Comparison of ENCODE assay signal across 1 cellular context in genomic region chr3:128053614-128054013, GRCh38.
TF ChIP-seq lines count a peak whose summit lies in the region.

No MANE protein-coding gene starts in this region.

TF ChIP-seq in GM23338, 12 proteins besides CTCF, POLR2A, EP300 and RAD21 (continued from another document):
- no peak for TF ChIP-seq ZNF462 (CRISPR knock-in tag; IDR thresholded peaks at IDR 0.05)
- no peak for TF ChIP-seq STAT1 (IDR thresholded peaks at IDR 0.05; ENCODE audit: unreplicated experiment)
- TF ChIP-seq ZNF331 (CRISPR knock-in tag; IDR thresholded peaks at IDR 0.05; ENCODE audit: low read depth), result no peak
- TF ChIP-seq NANOG (IDR thresholded peaks at IDR 0.05; ENCODE audit: borderline replicate concordance), result no peak
